ENCODE assay signal across 10 cellular contexts in genomic region chr20:62777528-62777830, GRCh38. TPM values are rescaled to one million over a fixed set of nuclear protein-coding genes. Genes with fewer than 3 reads are reported as not detected.
DNase-seq lines count a peak whose midpoint lies in the region; ATAC-seq and TF ChIP-seq lines count a peak whose summit lies in the region.
"Had no signal": no experiment of that assay in that cellular context is flagged by ENCODE, and none has a peak within 500 bp of the region (broad histone marks: within the 10 kb centered on the region; RNA-seq: fewer than 3 reads in every experiment).

No MANE protein-coding gene starts in this region.

- no peak overlapping the region for H4K91ac ChIP-seq in IMR-90 (ENCODE audit: insufficient read depth, low read depth, low read length)

- DNase-seq in T-helper 1 cell = no peak
- no peak for DNase-seq in IMR-90
- DNase-seq in activated CD8-positive, alpha-beta T cell treated with anti-CD3 and anti-CD28 coated beads, Interleukin-2, amount 10 ng/mL, durations not matched to agents 7 days and 5 days = no peak
- DNase-seq in natural killer cell = no peak
- no peak for DNase-seq in D341Med (ENCODE audit: low spot score)
- DNase-seq in AG20443 (ENCODE audit: low spot score) = no peak
- DNase-seq in AG08395 (ENCODE audit: low spot score) = no peak

- H3K9me1 ChIP-seq in IMR-90 (ENCODE audit: insufficient read depth, low read length) = no peaks in the 10 kb centered on the region; the same call in 1 of the 2 replicates

- no peak overlapping the region for H3K9ac ChIP-seq in IMR-90 (ENCODE audit: low read depth, low read length)
- H3K9ac ChIP-seq: neural progenitor cell had no signal

- H3K4ac ChIP-seq in IMR-90 (ENCODE audit: low read depth, low read length) = no peak overlapping the region

- 86% methylated on average over 5 of the region's 8 CpGs; no CpG with 5 or more reads in 1 of the 2 experiments for WGBS in IMR-90 (ENCODE audit: extremely low coverage in 2 of 2, insufficient read length in 1 of 2), 2 experiments

- peaks cover 5% of the 10 kb centered on the region; the same call in 1 of the 2 replicates for H3K4me1 ChIP-seq in IMR-90 (ENCODE audit: control insufficient read depth, insufficient read depth, low read length)

- H3K9me3 Mint-ChIP-seq in T-helper 1 cell treated with Interleukin-12 subunit alpha and Interleukin-12 subunit beta and Interleukin-4 antibody, amounts not matched to agents 30 μg/mL and 1 μg/mL, for 36 hours = peaks cover 4% of the 10 kb centered on the region
- no peaks in the 10 kb centered on the region for H3K9me3 Mint-ChIP-seq in activated CD8-positive, alpha-beta T cell treated with anti-CD3 and anti-CD28 coated beads, Interleukin-2, amount 10 ng/mL, durations not matched to agents 7 days and 5 days (ENCODE audit: insufficient read depth)
- H3K9me3 Mint-ChIP-seq in natural killer cell = no peaks in the 10 kb centered on the region
- H3K9me3 Mint-ChIP-seq: neural progenitor cell had no signal

- H3K4me3 Mint-ChIP-seq in T-helper 1 cell treated with Interleukin-12 subunit alpha and Interleukin-12 subunit beta and Interleukin-4 antibody, amounts not matched to agents 30 μg/mL and 1 μg/mL, for 36 hours = no peak overlapping the region
- no peak overlapping the region for H3K4me3 Mint-ChIP-seq in activated CD8-positive, alpha-beta T cell treated with anti-CD3 and anti-CD28 coated beads, Interleukin-2, amount 10 ng/mL, durations not matched to agents 7 days and 5 days
- peak overlapping the region; percentile 17 for H3K4me3 Mint-ChIP-seq in natural killer cell
- H3K4me3 Mint-ChIP-seq: neural progenitor cell had no signal

- no peak for TF ChIP-seq POLR2A in IMR-90 (IDR thresholded peaks at IDR 0.05; ENCODE audit: low read depth, low read length)

- H2BK15ac ChIP-seq in IMR-90 (ENCODE audit: low read depth, low read length) = no peak overlapping the region

- peak overlapping the region in 1 of 2 experiments; percentile 89; a peak in 3 of 4 replicates for H4K8ac ChIP-seq in IMR-90 (ENCODE audit: low read depth in 2 of 2, low read length in 2 of 2)

- H3K23ac ChIP-seq in IMR-90 (ENCODE audit: low read depth, low read length) = no peak overlapping the region

- peaks cover 23% of the 10 kb centered on the region for H3K4me1 Mint-ChIP-seq in T-helper 1 cell treated with Interleukin-12 subunit alpha and Interleukin-12 subunit beta and Interleukin-4 antibody, amounts not matched to agents 30 μg/mL and 1 μg/mL, for 36 hours (ENCODE audit: low read depth)
- H3K4me1 Mint-ChIP-seq in activated CD8-positive, alpha-beta T cell treated with anti-CD3 and anti-CD28 coated beads, Interleukin-2, amount 10 ng/mL, durations not matched to agents 7 days and 5 days (ENCODE audit: low read depth) = peaks cover 40% of the 10 kb centered on the region
- peaks cover 8 to 28% of the 10 kb centered on the region in 2 donors for H3K4me1 Mint-ChIP-seq in natural killer cell

- CTCF ChIA-PET in IMR-90 (lab: Yijun Ruan, JAX) = no interaction called here
- CTCF ChIA-PET in activated CD8-positive, alpha-beta T cell treated with anti-CD3 and anti-CD28 coated beads, Interleukin-2, amount 10 ng/mL, durations not matched to agents 7 days and 5 days (lab: Charles Lee) = no interaction called here

- H3K27me3 Mint-ChIP-seq in T-helper 1 cell treated with Interleukin-12 subunit alpha and Interleukin-12 subunit beta and Interleukin-4 antibody, amounts not matched to agents 30 μg/mL and 1 μg/mL, for 36 hours (ENCODE audit: low read depth) = peaks cover 3% of the 10 kb centered on the region
- H3K27me3 Mint-ChIP-seq in activated CD8-positive, alpha-beta T cell treated with anti-CD3 and anti-CD28 coated beads, Interleukin-2, amount 10 ng/mL, durations not matched to agents 7 days and 5 days (ENCODE audit: low read depth) = no peaks in the 10 kb centered on the region
- no peaks in the 10 kb centered on the region for H3K27me3 Mint-ChIP-seq in natural killer cell (ENCODE audit: low read depth in 2 of 2)

- no peaks in the 10 kb centered on the region for H3K9me3 ChIP-seq in IMR-90 (ENCODE audit: control insufficient read depth, insufficient read depth, low read length)

- intact Hi-C loops in IMR-90 (cut with micrococcal nuclease) (no loop called here), natural killer cell (cut with micrococcal nuclease) (no loop called here)

- no peak for TF ChIP-seq CTCF in IMR-90 (conservative IDR thresholded peaks at IDR 0.05; ENCODE audit: low read depth, low read length)
- TF ChIP-seq CTCF in natural killer cell (IDR thresholded peaks at IDR 0.05) = no peak

- H3K27me3 ChIP-seq in IMR-90 (ENCODE audit: control insufficient read depth, insufficient read depth, low read length) = peaks cover 2% of the 10 kb centered on the region; the same call in 1 of the 2 replicates
- H3K27me3 ChIP-seq: neural progenitor cell had no signal

- no peak overlapping the region for H2BK120ac ChIP-seq in IMR-90 (ENCODE audit: low read depth, low read length)

- no TSS peak for BruUV-seq in IMR-90 (replicated peaks; lab: Mats Ljungman, UMichigan)

- no peak overlapping the region for H3K4me3 ChIP-seq in IMR-90 (ENCODE audit: insufficient read depth, low read depth, low read length)
- H3K4me3 ChIP-seq: neural progenitor cell had no signal

- H3K27ac Mint-ChIP-seq in T-helper 1 cell treated with Interleukin-12 subunit alpha and Interleukin-12 subunit beta and Interleukin-4 antibody, amounts not matched to agents 30 μg/mL and 1 μg/mL, for 36 hours = peak overlapping the region; percentile 89
- peak overlapping the region; percentile 97 for H3K27ac Mint-ChIP-seq in activated CD8-positive, alpha-beta T cell treated with anti-CD3 and anti-CD28 coated beads, Interleukin-2, amount 10 ng/mL, durations not matched to agents 7 days and 5 days
- peak overlapping the region; percentile 56 to 91 for H3K27ac Mint-ChIP-seq in natural killer cell

- ATAC-seq in IMR-90 (ENCODE audit: low read depth) = no peak
- ATAC-seq in activated CD8-positive, alpha-beta T cell treated with anti-CD3 and anti-CD28 coated beads, Interleukin-2, amount 10 ng/mL, durations not matched to agents 7 days and 5 days = no peak
- ATAC-seq in natural killer cell = no peak

- no peak overlapping the region for H3K18ac ChIP-seq in IMR-90 (ENCODE audit: low read depth, low read length)

- no peak overlapping the region for H3K14ac ChIP-seq in IMR-90 (replicated peaks; ENCODE audit: low read depth, low read length)

- no peaks in the 10 kb centered on the region for H4K20me1 ChIP-seq in IMR-90 (ENCODE audit: insufficient read depth, low read length)

- no peaks in the 10 kb centered on the region for H3K36me3 Mint-ChIP-seq in T-helper 1 cell treated with Interleukin-12 subunit alpha and Interleukin-12 subunit beta and Interleukin-4 antibody, amounts not matched to agents 30 μg/mL and 1 μg/mL, for 36 hours (ENCODE audit: low read depth)
- no peaks in the 10 kb centered on the region for H3K36me3 Mint-ChIP-seq in activated CD8-positive, alpha-beta T cell treated with anti-CD3 and anti-CD28 coated beads, Interleukin-2, amount 10 ng/mL, durations not matched to agents 7 days and 5 days (ENCODE audit: low read depth)
- no peaks in the 10 kb centered on the region for H3K36me3 Mint-ChIP-seq in natural killer cell
- H3K36me3 Mint-ChIP-seq: neural progenitor cell had no signal

- H4K5ac ChIP-seq in IMR-90 (ENCODE audit: low read depth, low read length) = no peak overlapping the region

- H2AK9ac ChIP-seq in IMR-90 (replicated peaks; ENCODE audit: low read depth, low read length, poor library complexity) = peak overlapping the region; percentile 55

- no peak overlapping the region for H2BK20ac ChIP-seq in IMR-90 (ENCODE audit: low read depth, low read length)

- POLR2A ChIA-PET in IMR-90 (lab: Charles Lee; ENCODE audit: unreplicated experiment) = no interaction called here
- POLR2A ChIA-PET in activated CD8-positive, alpha-beta T cell treated with anti-CD3 and anti-CD28 coated beads, Interleukin-2, amount 10 ng/mL, durations not matched to agents 7 days and 5 days (lab: Charles Lee) = no interaction called here

- H3K56ac ChIP-seq in IMR-90 (ENCODE audit: extremely low read depth, insufficient read depth, low read length) = no peak overlapping the region

- H3K4me2 ChIP-seq in IMR-90 (ENCODE audit: low read depth, low read length) = no peak overlapping the region
- H3K4me2 ChIP-seq: neural progenitor cell had no signal

- peak overlapping the region; percentile 67; the same call in 1 of the 2 replicates for H2AK5ac ChIP-seq in IMR-90 (ENCODE audit: low read depth, low read length)

- no peak overlapping the region for H3K27ac ChIP-seq in IMR-90 (ENCODE audit: insufficient read depth, low read length)
- H3K27ac ChIP-seq: neural progenitor cell had no signal

- H3K36me3 ChIP-seq in IMR-90 (ENCODE audit: control insufficient read depth, insufficient read depth, low read length) = no peaks in the 10 kb centered on the region
- H3K36me3 ChIP-seq: neural progenitor cell had no signal

- in situ Hi-C loops in IMR-90 (cut with MboI; ENCODE audit: low sequenced_read_pairs) = no loop called here

- H2BK5ac ChIP-seq in IMR-90 (ENCODE audit: low read depth, low read length, poor library complexity, severe bottlenecking) = no peak overlapping the region

- H3K79me1 ChIP-seq in IMR-90 (ENCODE audit: low read depth in 1 of 2, low read length in 2 of 2) = no peaks in the 10 kb centered on the region

- dilution Hi-C loops in IMR-90 (cut with HindIII; ENCODE audit: low sequenced_read_pairs, unreplicated experiment) = no loop called here

- no peak overlapping the region for H2AFZ ChIP-seq in IMR-90 (replicated peaks; ENCODE audit: low read length, poor library complexity)
- H2AFZ ChIP-seq: neural progenitor cell had no signal

- no peak for TF ChIP-seq RAD21 in IMR-90 (IDR thresholded peaks at IDR 0.05; ENCODE audit: low read length)

RNA-seq across cellular contexts. Expression of gene MRGBP, which starts 18.8 kb away (rescaled TPM):
- 18.3 and 21.9 TPM in 2 replicates for total RNA-seq in IMR-90 (2012; rRNA removed)
- 15.5 and 17.7 TPM in 2 replicates for polyA plus RNA-seq in IMR-90 (2012; rRNA removed)
- polyA plus RNA-seq in IMR-90 (2012; cell fraction: cytosol; rRNA removed) = 14.9 and 16.0 TPM in 2 replicates
- 21.4 and 23.1 TPM in 2 replicates for polyA plus RNA-seq in IMR-90 (2012; cell fraction: nucleus; rRNA removed; ENCODE audit: low replicate concordance)
- 10 to 100 TPM; 18.3 to 19.2 TPM for total RNA-seq in activated CD8-positive, alpha-beta T cell treated with anti-CD3 and anti-CD28 coated beads, Interleukin-2, amount 10 ng/mL, durations not matched to agents 7 days and 5 days
- 10 to 100 TPM in 2 of 3 donors, 1 to 10 TPM in 1; 8.3 to 12.8 (median 10.0) TPM for total RNA-seq in natural killer cell

RNA-seq across cellular contexts. Expression of gene OGFR, which starts 27.2 kb away (rescaled TPM):
- total RNA-seq in IMR-90 (2012; rRNA removed) = 22.4 and 26.9 TPM in 2 replicates
- polyA plus RNA-seq in IMR-90 (2012; rRNA removed) = 30.1 and 38.2 TPM in 2 replicates
- polyA plus RNA-seq in IMR-90 (2012; cell fraction: cytosol; rRNA removed) = 45.5 and 52.1 TPM in 2 replicates
- polyA plus RNA-seq in IMR-90 (2012; cell fraction: nucleus; rRNA removed; ENCODE audit: low replicate concordance) = 73.9 and 106 TPM in 2 replicates
- 10 to 100 TPM; 67.0 to 76.6 TPM for total RNA-seq in activated CD8-positive, alpha-beta T cell treated with anti-CD3 and anti-CD28 coated beads, Interleukin-2, amount 10 ng/mL, durations not matched to agents 7 days and 5 days
- total RNA-seq in natural killer cell = 10 to 100 TPM; 71.0 to 84.0 (median 83.0) TPM

RNA-seq across cellular contexts. Expression of gene COL9A3, which starts 39.4 kb away (rescaled TPM):
- total RNA-seq in IMR-90 (2012; rRNA removed) = 0.28 and 0.36 TPM in 2 replicates
- polyA plus RNA-seq in IMR-90 (2012; rRNA removed) = 1.4 TPM in 2 replicates
- polyA plus RNA-seq in IMR-90 (2012; cell fraction: cytosol; rRNA removed) = 2.3 and 2.9 TPM in 2 replicates
- polyA plus RNA-seq in IMR-90 (2012; cell fraction: nucleus; rRNA removed; ENCODE audit: low replicate concordance) = 11.3 and 14.6 TPM in 2 replicates
- total RNA-seq in activated CD8-positive, alpha-beta T cell treated with anti-CD3 and anti-CD28 coated beads, Interleukin-2, amount 10 ng/mL, durations not matched to agents 7 days and 5 days = not detected
- total RNA-seq in natural killer cell = 1 to 10 TPM in 1 of 3 donors, not detected in 2; 1.9 TPM
- total RNA-seq: activated CD8-positive, alpha-beta memory T cell treated with anti-CD3 and anti-CD28 coated beads for 36 hours had no signal
